11 cellular contexts compared by ENCODE assay signal in genomic region chr4:128525939-128526630, GRCh38.
DNase-seq lines count a peak whose midpoint lies in the region; ATAC-seq and TF ChIP-seq lines count a peak whose summit lies in the region.
"Had no signal": no experiment of that assay in that cellular context is flagged by ENCODE, and none has a peak within 500 bp of the region (broad histone marks: within the 10 kb centered on the region; RNA-seq: fewer than 3 reads in every experiment).

No MANE protein-coding gene starts in this region.

- H3K9me3 Mint-ChIP-seq in WTC11 = no peaks in the 10 kb centered on the region
- no peaks in the 10 kb centered on the region for H3K9me3 Mint-ChIP-seq in endothelial cell (ENCODE audit: unreplicated experiment)

- peaks cover 34% of the 10 kb centered on the region for H3K4me1 Mint-ChIP-seq in WTC11
- H3K4me1 Mint-ChIP-seq in endothelial cell (ENCODE audit: unreplicated experiment) = peaks cover 23% of the 10 kb centered on the region

- H3K4me3 ChIP-seq in smooth muscle cell = no peak overlapping the region
- H3K4me3 ChIP-seq: lung, SK-N-MC had no signal

- peak overlapping the region; percentile 11 for H3K9ac ChIP-seq in smooth muscle cell (ENCODE audit: low read depth)

- H3K27me3 Mint-ChIP-seq in WTC11 (ENCODE audit: low read depth) (no peaks in the 10 kb centered on the region), endothelial cell (ENCODE audit: unreplicated experiment) (peaks cover 2% of the 10 kb centered on the region)

- no peaks in the 10 kb centered on the region for H3K36me3 ChIP-seq in smooth muscle cell (ENCODE audit: low read depth)

- no peak overlapping the region for H3K4me3 Mint-ChIP-seq in WTC11
- H3K4me3 Mint-ChIP-seq in endothelial cell (ENCODE audit: unreplicated experiment) = no peak overlapping the region

- peaks cover 35% of the 10 kb centered on the region for H3K4me1 ChIP-seq in foreskin keratinocyte
- H3K4me1 ChIP-seq in smooth muscle cell (ENCODE audit: low read depth) = peaks cover 37% of the 10 kb centered on the region

- DNase-seq in WTC11 (ENCODE audit: low spot score) = no peak
- DNase-seq in foreskin keratinocyte = peak; percentile 52 to 71
- no peak for DNase-seq in smooth muscle cell (lab: John Stamatoyannopoulos, UW; ENCODE audit: unreplicated experiment)
- DNase-seq in endothelial cell (ENCODE audit: low spot score) = no peak
- no peak for DNase-seq in KG1 (lab: John Stamatoyannopoulos, UW)
- DNase-seq: activated CD4-positive, alpha-beta T cell treated with anti-CD3 and anti-CD28 coated beads, Interleukin-2, amount 50 U/mL, for 4 hours; GF-D8 had no signal

- 13% methylated on average over 1 of the region's 1 CpG for WGBS in smooth muscle cell (ENCODE audit: low lambda C conversion rate)

- peak; percentile 16 for ATAC-seq in HG02885 (IDR thresholded peaks at IDR 0.05; ENCODE audit: poor library complexity, unreplicated experiment)
- ATAC-seq in WTC11 = no peak
- peak; percentile 29 for ATAC-seq in foreskin keratinocyte
- no peak for ATAC-seq in HG03025 (IDR thresholded peaks at IDR 0.05; ENCODE audit: low FRiP score, unreplicated experiment)

- H3K27ac Mint-ChIP-seq in WTC11 = 0 out of 2 replicates have a peak overlapping the region, but pooled peaks have one; percentile 87
- H3K27ac Mint-ChIP-seq in endothelial cell (ENCODE audit: unreplicated experiment) = no peak overlapping the region

- peak overlapping the region; percentile 6 for H2AFZ ChIP-seq in smooth muscle cell (ENCODE audit: low read depth)

- TF ChIP-seq CTCF in WTC11 (IDR thresholded peaks at IDR 0.05) = no peak
- no peak for TF ChIP-seq CTCF in foreskin keratinocyte (conservative IDR thresholded peaks at IDR 0.05)
- TF ChIP-seq CTCF in smooth muscle cell (IDR thresholded peaks at IDR 0.05; ENCODE audit: borderline replicate concordance, insufficient read depth, poor library complexity, severe bottlenecking) = no peak
- no peak for TF ChIP-seq CTCF in endothelial cell (IDR thresholded peaks at IDR 0.05; ENCODE audit: unreplicated experiment)

- peak overlapping the region; percentile 20 for H3K4me2 ChIP-seq in smooth muscle cell

- H3K36me3 Mint-ChIP-seq in WTC11 (no peaks in the 10 kb centered on the region), endothelial cell (ENCODE audit: low read depth, unreplicated experiment) (no peaks in the 10 kb centered on the region)

- H3K27ac ChIP-seq in foreskin keratinocyte (no peak overlapping the region), smooth muscle cell (ENCODE audit: low read depth) (peak overlapping the region; percentile 94)
- H3K27ac ChIP-seq: SK-N-MC had no signal

- CTCF ChIA-PET in WTC11 (lab: Charles Lee) = no interaction called here

- POLR2A ChIA-PET in WTC11 (lab: Charles Lee) = no interaction called here

- H3K79me2 ChIP-seq in smooth muscle cell (ENCODE audit: low read depth) = no peaks in the 10 kb centered on the region

- peaks cover 18% of the 10 kb centered on the region for H3F3A ChIP-seq in smooth muscle cell (ENCODE audit: low read depth)

- H3K27me3 ChIP-seq in foreskin keratinocyte (no peaks in the 10 kb centered on the region), smooth muscle cell (ENCODE audit: low read depth) (no peaks in the 10 kb centered on the region)

- no peaks in the 10 kb centered on the region for H4K20me1 ChIP-seq in smooth muscle cell (ENCODE audit: low read depth)

- no peaks in the 10 kb centered on the region for H3K9me3 ChIP-seq in smooth muscle cell (replicated peaks; ENCODE audit: low read depth)

TF ChIP-seq in WTC11, 78 proteins besides CTCF, POLR2A, EP300 and RAD21:
- TF ChIP-seq OVOL2 (CRISPR knock-in tag; IDR thresholded peaks at IDR 0.05; ENCODE audit: borderline replicate concordance) (no peak), ZNF263 (CRISPR knock-in tag; IDR thresholded peaks at IDR 0.05; ENCODE audit: low read depth) (no peak), CREB1 (CRISPR knock-in tag; IDR thresholded peaks at IDR 0.05) (no peak), NR3C1 (CRISPR knock-in tag; conservative IDR thresholded peaks at IDR 0.05; ENCODE audit: low read depth) (no peak), MXD4 (CRISPR knock-in tag; IDR thresholded peaks at IDR 0.05; ENCODE audit: borderline replicate concordance) (no peak), HMGXB4 (CRISPR knock-in tag; IDR thresholded peaks at IDR 0.05) (no peak)
TF ChIP-seq in WTC11: peak in this region for 0.

Comparison
In these comparisons a context has a peak if more than half of its experiments do, and no peak if none do; other contexts are left out.
1. ATAC-seq: peak in HG02885 (single experiment) and foreskin keratinocyte (single experiment); none in WTC11 (single experiment) and HG03025 (single experiment).
2. DNase-seq: peak in foreskin keratinocyte (2 of 2); none in WTC11 (single experiment), smooth muscle cell (single experiment), endothelial cell (single experiment) and KG1 (single experiment).